ENCODE assay signal across 9 cellular contexts in the genomic region with DNA sequence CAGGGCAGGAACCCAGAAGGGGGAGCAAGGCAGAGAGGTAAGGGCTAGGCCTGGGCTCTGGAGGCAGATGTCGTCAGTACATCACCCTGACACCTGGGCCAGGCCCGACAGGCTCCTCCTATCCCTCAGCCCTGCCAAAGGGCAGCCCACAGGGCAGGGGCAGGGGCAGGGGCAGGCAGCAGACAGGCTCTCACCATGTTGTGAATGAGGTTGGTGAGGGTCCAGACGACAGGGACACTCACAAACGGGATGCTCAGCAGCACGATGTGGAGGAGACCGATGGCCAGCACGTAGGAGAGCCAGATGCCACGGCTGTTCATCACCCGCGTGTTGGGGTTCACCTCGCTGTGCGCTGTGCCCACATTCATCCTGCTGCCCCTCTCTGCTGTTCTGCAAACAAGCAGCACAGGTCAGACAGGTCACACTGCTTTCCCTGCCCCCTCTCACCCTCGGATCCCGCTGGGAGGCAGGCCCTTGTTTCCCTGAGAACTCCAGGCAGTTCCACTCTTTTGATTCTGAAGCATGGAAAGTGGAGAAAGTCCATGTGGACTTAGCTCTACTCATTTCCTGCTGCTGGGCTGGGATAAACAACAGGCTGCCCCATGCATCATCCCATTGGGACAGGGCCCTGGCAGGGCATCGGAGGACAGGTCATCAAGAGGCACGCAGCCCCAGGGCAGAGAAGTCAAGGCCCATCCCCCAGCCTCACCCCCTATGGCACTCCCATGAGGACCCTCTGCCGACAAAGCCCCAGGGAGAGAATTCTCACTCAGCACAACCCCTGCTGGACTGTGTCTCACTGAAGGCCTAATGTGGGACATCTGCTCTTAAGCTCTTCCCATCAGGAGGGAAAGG. TPM values are rescaled to one million over a fixed set of nuclear protein-coding genes. Genes with fewer than 3 reads are reported as not detected.
DNase-seq lines count a peak whose midpoint lies in the region; ATAC-seq and TF ChIP-seq lines count a peak whose summit lies in the region.
"Had no signal": no experiment of that assay in that cellular context is flagged by ENCODE, and none has a peak within 500 bp of the region (broad histone marks: within the 10 kb centered on the region; RNA-seq: fewer than 3 reads in every experiment).

No MANE protein-coding gene starts in this region.

- no peaks in the 10 kb centered on the region for H3K9me3 Mint-ChIP-seq in chondrocyte (ENCODE audit: low read depth)
- no peaks in the 10 kb centered on the region for H3K9me3 Mint-ChIP-seq in naive thymus-derived CD8-positive, alpha-beta T cell

- peaks cover 19% of the 10 kb centered on the region for H3K36me3 Mint-ChIP-seq in chondrocyte (ENCODE audit: low read depth)
- H3K36me3 Mint-ChIP-seq in naive thymus-derived CD8-positive, alpha-beta T cell = peaks cover 0 to 50% (median 14%) of the 10 kb centered on the region in 3 donors

- intact Hi-C loops in esophagus squamous epithelium (cut with DNase I) = no loop called here

- WGBS in esophagus squamous epithelium, 2 donors = 61 to 68% methylated on average over 10 to 14 of the region's 17 CpGs

- H3K27me3 Mint-ChIP-seq in chondrocyte (ENCODE audit: low read depth) = no peaks in the 10 kb centered on the region
- no peaks in the 10 kb centered on the region for H3K27me3 Mint-ChIP-seq in naive thymus-derived CD8-positive, alpha-beta T cell

- H3K9me3 ChIP-seq in Loucy (ENCODE audit: insufficient read depth, low read depth, low read length) = no peaks in the 10 kb centered on the region
- H3K9me3 ChIP-seq in esophagus squamous epithelium = no peaks in the 10 kb centered on the region

- H3K4me2 ChIP-seq in Loucy (ENCODE audit: low read depth, low read length, poor library complexity, severe bottlenecking) = peak overlapping the region; percentile 93

- peaks cover 29% of the 10 kb centered on the region for H4K20me1 ChIP-seq in Loucy (ENCODE audit: insufficient read depth, low read length, poor library complexity, severe bottlenecking)

- no peaks in the 10 kb centered on the region for H3K27me3 ChIP-seq in Loucy (ENCODE audit: insufficient read depth, low read length, poor library complexity, severe bottlenecking)
- no peaks in the 10 kb centered on the region for H3K27me3 ChIP-seq in esophagus squamous epithelium

- H3K4me1 ChIP-seq in Loucy (ENCODE audit: insufficient read depth, low read length, poor library complexity, severe bottlenecking) = peaks cover 49% of the 10 kb centered on the region
- H3K4me1 ChIP-seq in esophagus squamous epithelium = peaks cover 26 to 67% (median 45%) of the 10 kb centered on the region in 3 donors

- no peak for TF ChIP-seq POLR2A in esophagus squamous epithelium (IDR thresholded peaks at IDR 0.05)

- no peak overlapping the region for H2AFZ ChIP-seq in Loucy (ENCODE audit: low read length)

- H3K4me3 ChIP-seq in Loucy (ENCODE audit: low read length, poor library complexity, severe bottlenecking) (no peak overlapping the region), esophagus squamous epithelium (no peak overlapping the region)

- peak overlapping the region; percentile 49 for H3K27ac Mint-ChIP-seq in chondrocyte (ENCODE audit: unreplicated experiment)
- H3K27ac Mint-ChIP-seq in naive thymus-derived CD8-positive, alpha-beta T cell = peak overlapping the region; percentile 93 to 98 (median 96)

- ATAC-seq in naive thymus-derived CD8-positive, alpha-beta T cell = no peak
- ATAC-seq in GM19467 (IDR thresholded peaks at IDR 0.05; ENCODE audit: unreplicated experiment) (no peak), GM18511 (IDR thresholded peaks at IDR 0.05; ENCODE audit: unreplicated experiment) (no peak)

- DNase-seq in ELF-1 (ENCODE audit: low read depth, low spot score) (peak; percentile 90), chondrocyte (ENCODE audit: low spot score) (no peak), esophagus squamous epithelium (lab: John Stamatoyannopoulos, UW) (no peak), DMS 273 (lab: John Stamatoyannopoulos, UW; ENCODE audit: unreplicated experiment) (no peak)
- no peak for DNase-seq in naive thymus-derived CD8-positive, alpha-beta T cell
- DNase-seq: NCI-H1092 treated with DMSO at 0.1 percent for 48 hours had no signal

- peaks cover 44% of the 10 kb centered on the region for H3K4me1 Mint-ChIP-seq in chondrocyte (ENCODE audit: low read depth)
- peaks cover 44 to 81% (median 78%) of the 10 kb centered on the region in 4 donors for H3K4me1 Mint-ChIP-seq in naive thymus-derived CD8-positive, alpha-beta T cell

- H3F3A ChIP-seq in Loucy (ENCODE audit: low read depth) = no peaks in the 10 kb centered on the region

- H3K4me3 Mint-ChIP-seq in chondrocyte (ENCODE audit: unreplicated experiment) = no peak overlapping the region
- H3K4me3 Mint-ChIP-seq in naive thymus-derived CD8-positive, alpha-beta T cell = peak overlapping the region; percentile 87 to 99 (median 92)

- H3K9ac ChIP-seq in Loucy (ENCODE audit: low read depth, low read length, poor library complexity, severe bottlenecking) = peak overlapping the region; percentile 3

- POLR2A ChIA-PET in naive thymus-derived CD8-positive, alpha-beta T cell (lab: Charles Lee) = interaction anchor here (1.1 to 4.8 kb wide), 2 partner anchors 14 to 169 kb away, joined by 3 to 40 read pairs; no protein-coding TSS in a partner anchor

- TF ChIP-seq CTCF in Loucy (conservative IDR thresholded peaks at IDR 0.05; ENCODE audit: low read length) (no peak), chondrocyte (IDR thresholded peaks at IDR 0.05) (peak; percentile 61), esophagus squamous epithelium (IDR thresholded peaks at IDR 0.05) (no peak)

- H3K79me2 ChIP-seq in Loucy (ENCODE audit: insufficient read depth, low read length) = peaks cover 47% of the 10 kb centered on the region

- no peak overlapping the region for H3K27ac ChIP-seq in esophagus squamous epithelium

- H3K36me3 ChIP-seq in Loucy (ENCODE audit: insufficient read depth, low read length) = peaks cover 19% of the 10 kb centered on the region; the same call in 1 of the 2 replicates
- peaks cover 13 to 52% (median 24%) of the 10 kb centered on the region in 3 donors for H3K36me3 ChIP-seq in esophagus squamous epithelium

- no peaks in the 10 kb centered on the region for H3K9me2 ChIP-seq in Loucy (replicated peaks; ENCODE audit: low read depth, low read length)

RNA-seq across cellular contexts. Expression of gene ORMDL3, which starts 3.3 kb away (rescaled TPM):
- total RNA-seq in chondrocyte = 54.9 to 59.9 TPM (median 55.0 TPM) in 3 replicates
- total RNA-seq in naive thymus-derived CD8-positive, alpha-beta T cell = 100 to 1,000 TPM; 178 to 192 TPM
- polyA plus RNA-seq in naive thymus-derived CD8-positive, alpha-beta T cell = 100 to 1,000 TPM; 100 to 335 (median 249) TPM
- 10 to 100 TPM; 13.6 to 35.2 (median 31.2) TPM for total RNA-seq in esophagus squamous epithelium

RNA-seq across cellular contexts. Expression of gene LRRC3C, which starts 3.5 kb away (rescaled TPM):
- not detected in 3 replicates for total RNA-seq in chondrocyte
- total RNA-seq in naive thymus-derived CD8-positive, alpha-beta T cell = under 1 TPM in 1 of 2 experiments, not detected in 1; 0.44 TPM
- polyA plus RNA-seq in naive thymus-derived CD8-positive, alpha-beta T cell = not detected
- not detected for total RNA-seq in esophagus squamous epithelium

RNA-seq across cellular contexts. Expression of gene GSDMB, which starts 5.6 kb away (rescaled TPM):
- total RNA-seq in chondrocyte (6.0 to 8.1 TPM (median 6.8 TPM) in 3 replicates), esophagus squamous epithelium (1 to 10 TPM in 3 of 4 donors, under 1 TPM in 1; 0.67 to 4.2 (median 1.4) TPM)
- total RNA-seq in naive thymus-derived CD8-positive, alpha-beta T cell = 10 to 100 TPM; 82.2 to 83.3 TPM
- 1 to 10 TPM in 1 of 3 donors, under 1 TPM in 2; 0.55 to 1.2 (median 0.58) TPM for polyA plus RNA-seq in naive thymus-derived CD8-positive, alpha-beta T cell

RNA-seq across cellular contexts. Expression of gene GSDMA, which starts 38.7 kb away (rescaled TPM):
- total RNA-seq in chondrocyte (not detected in 3 replicates), esophagus squamous epithelium (1 to 10 TPM; 1.1 to 3.0 (median 1.8) TPM)
- total RNA-seq in naive thymus-derived CD8-positive, alpha-beta T cell = not detected
- polyA plus RNA-seq in naive thymus-derived CD8-positive, alpha-beta T cell = under 1 TPM; 0.16 to 0.65 (median 0.50) TPM

RNA-seq across cellular contexts. Expression of gene ZPBP2, which starts 56.1 kb away (rescaled TPM):
- total RNA-seq in chondrocyte = not detected in 3 replicates
- total RNA-seq in naive thymus-derived CD8-positive, alpha-beta T cell = under 1 TPM; 0.38 to 0.49 TPM
- polyA plus RNA-seq in naive thymus-derived CD8-positive, alpha-beta T cell = not detected
- total RNA-seq in esophagus squamous epithelium = not detected
